8 cellular contexts compared by ENCODE assay signal in genomic region chr14:70886421-70887206, GRCh38. TPM values are rescaled to one million over a fixed set of nuclear protein-coding genes. Genes with fewer than 3 reads are reported as not detected.
DNase-seq lines count a peak whose midpoint lies in the region; ATAC-seq lines count a peak whose summit lies in the region.

No MANE protein-coding gene starts in this region.

- DNase-seq in KBM-7 (peak; percentile 93), ecto neural progenitor cell (ENCODE audit: low spot score) (no peak), A172 (ENCODE audit: low spot score) (no peak)
- peak; percentile 58 to 66 for DNase-seq in stimulated activated CD8-positive, alpha-beta memory T cell treated with anti-CD3 and anti-CD28 coated beads, Interleukin-15, amount 100 ng/mL, for 48 hours (ENCODE audit: low read depth in 2 of 2)

- no peaks in the 10 kb centered on the region for H3K36me3 Mint-ChIP-seq in activated naive CD4-positive, alpha-beta T cell treated with anti-CD3 and anti-CD28 coated beads, Interleukin-2, amount 50 U/mL, for 24 hours

- H3K4me1 Mint-ChIP-seq in activated naive CD4-positive, alpha-beta T cell treated with anti-CD3 and anti-CD28 coated beads, Interleukin-2, amount 50 U/mL, for 24 hours, result peaks cover 78% of the 10 kb centered on the region

- peak overlapping the region in 8 of 10 experiments; percentile 1 to 41 (median 23); a peak in 9 of 20 replicates for H3K4me3 ChIP-seq in BLaER1 treated with 17β-estradiol and CSF1 and Interleukin-3, amounts not matched to agents 10 nM and 100 nM

- H3K4me2 ChIP-seq in BLaER1 treated with 17β-estradiol and CSF1 and Interleukin-3, amounts not matched to agents 10 nM and 100 nM, result peak overlapping the region; percentile 67 to 99 (median 87)

- H3K9me3 Mint-ChIP-seq in activated naive CD4-positive, alpha-beta T cell treated with anti-CD3 and anti-CD28 coated beads, Interleukin-2, amount 50 U/mL, for 24 hours, result no peaks in the 10 kb centered on the region

- H3K36me3 ChIP-seq in BLaER1 treated with 17β-estradiol and CSF1 and Interleukin-3, amounts not matched to agents 10 nM and 100 nM, result no peaks in the 10 kb centered on the region

- peaks cover 76 to 92% (median 80%) of the 10 kb centered on the region in 10 experiments for H3K4me1 ChIP-seq in BLaER1 treated with 17β-estradiol and CSF1 and Interleukin-3, amounts not matched to agents 10 nM and 100 nM

- H4K20me1 ChIP-seq in BLaER1 treated with 17β-estradiol and CSF1 and Interleukin-3, amounts not matched to agents 10 nM and 100 nM, result peaks cover 0 to 4% (median 0%) of the 10 kb centered on the region in 11 experiments; a peak in 1 of 22 replicates

- ATAC-seq in GM19455 (IDR thresholded peaks at IDR 0.05; ENCODE audit: unreplicated experiment), result peak; percentile 53
- no peak for ATAC-seq in HG03520 (IDR thresholded peaks at IDR 0.05; ENCODE audit: unreplicated experiment)

- peak overlapping the region; percentile 53 to 87 (median 72) for H3K27ac ChIP-seq in BLaER1 treated with 17β-estradiol and CSF1 and Interleukin-3, amounts not matched to agents 10 nM and 100 nM

- H3K27ac Mint-ChIP-seq in activated naive CD4-positive, alpha-beta T cell treated with anti-CD3 and anti-CD28 coated beads, Interleukin-2, amount 50 U/mL, for 24 hours, result peak overlapping the region; percentile 96

- H3K27me3 Mint-ChIP-seq in activated naive CD4-positive, alpha-beta T cell treated with anti-CD3 and anti-CD28 coated beads, Interleukin-2, amount 50 U/mL, for 24 hours, result no peaks in the 10 kb centered on the region

- H3K9me3 ChIP-seq in BLaER1 treated with 17β-estradiol and CSF1 and Interleukin-3, amounts not matched to agents 10 nM and 100 nM (replicated peaks in 1 of 11), result no peaks in the 10 kb centered on the region

- in situ Hi-C loops in KBM-7 (cut with MboI; ENCODE audit: low pct_unique_long_range_greater_than_20kb, low sequenced_read_pairs), result no loop called here

- peaks cover 0 to 50% (median 0%) of the 10 kb centered on the region in 11 experiments; a peak in 7 of 22 replicates for H3K27me3 ChIP-seq in BLaER1 treated with 17β-estradiol and CSF1 and Interleukin-3, amounts not matched to agents 10 nM and 100 nM

- peak overlapping the region; percentile 11 to 81 (median 61); a peak in 19 of 22 replicates for H3K9ac ChIP-seq in BLaER1 treated with 17β-estradiol and CSF1 and Interleukin-3, amounts not matched to agents 10 nM and 100 nM

- peak overlapping the region; percentile 82 for H3K4me3 Mint-ChIP-seq in activated naive CD4-positive, alpha-beta T cell treated with anti-CD3 and anti-CD28 coated beads, Interleukin-2, amount 50 U/mL, for 24 hours

RNA-seq across cellular contexts. Expression of gene PCNX1, which starts 20.6 kb away (rescaled TPM):
- total RNA-seq in A172 (2014; rRNA removed; shearing (Covaris generic)), result 11.8 and 12.9 TPM in 2 replicates

Comparison
In these comparisons a context has a peak if more than half of its experiments do, and no peak if none do; other contexts are left out.
1. DNase-seq: peak in KBM-7 (single experiment) and stimulated activated CD8-positive, alpha-beta memory T cell treated with anti-CD3 and anti-CD28 coated beads, Interleukin-15, amount 100 ng/mL, for 48 hours (2 of 2); none in ecto neural progenitor cell (single experiment) and A172 (single experiment).